ENCODE assay signal across 8 cellular contexts in genomic region chr2:105179469-105180372, GRCh38.
DNase-seq lines count a peak whose midpoint lies in the region; ATAC-seq and TF ChIP-seq lines count a peak whose summit lies in the region.

No MANE protein-coding gene starts in this region.

- DNase-seq in DMS 273 (lab: John Stamatoyannopoulos, UW; ENCODE audit: unreplicated experiment) (peak; percentile 73), HUDEP-2 (lab: John Stamatoyannopoulos, UW; ENCODE audit: unreplicated experiment in 76 of 76) (peak in 57 of 76 experiments; percentile 1 to 74 (median 42)), glomerular visceral epithelial cell (ENCODE audit: extremely low spot score) (peak; percentile 77), stromal cell of bone marrow (ENCODE audit: low read depth) (peak; percentile 43), NK-92 (lab: John Stamatoyannopoulos, UW; ENCODE audit: unreplicated experiment) (no peak)

- ATAC-seq in SK-N-SH treated with all-trans-retinoic acid at 6 μM for 48 hours, result peak; percentile 91
- no peak for ATAC-seq in GM19035 (IDR thresholded peaks at IDR 0.05; ENCODE audit: unreplicated experiment)
- ATAC-seq in HG03354 (IDR thresholded peaks at IDR 0.05; ENCODE audit: poor library complexity, severe bottlenecking, unreplicated experiment), result no peak

TF ChIP-seq in SK-N-SH treated with all-trans-retinoic acid at 6 μM for 48 hours, 23 proteins besides CTCF, POLR2A, EP300 and RAD21:
- no peak for TF ChIP-seq POU6F1 (CRISPR knock-in tag; IDR thresholded peaks at IDR 0.05; ENCODE audit: borderline replicate concordance, low read depth)
- TF ChIP-seq SNAI2 (CRISPR knock-in tag; IDR thresholded peaks at IDR 0.05), result no peak
- TF ChIP-seq CREB5 (CRISPR knock-in tag; IDR thresholded peaks at IDR 0.05; ENCODE audit: low read depth), result no peak
- TF ChIP-seq PATZ1 (CRISPR knock-in tag; IDR thresholded peaks at IDR 0.05; ENCODE audit: borderline replicate concordance), result no peak
- TF ChIP-seq TSHZ2 (CRISPR knock-in tag; IDR thresholded peaks at IDR 0.05), result no peak
- no peak for TF ChIP-seq PPARA (CRISPR knock-in tag; IDR thresholded peaks at IDR 0.05; ENCODE audit: borderline replicate concordance)
- TF ChIP-seq TOX (CRISPR knock-in tag; IDR thresholded peaks at IDR 0.05; ENCODE audit: borderline replicate concordance), result no peak
- TF ChIP-seq ZNF565 (CRISPR knock-in tag; conservative IDR thresholded peaks at IDR 0.05; ENCODE audit: low read depth), result no peak
- no peak for TF ChIP-seq GLIS3 (CRISPR knock-in tag; IDR thresholded peaks at IDR 0.05)
- TF ChIP-seq ZNF70 (CRISPR knock-in tag; IDR thresholded peaks at IDR 0.05), result no peak
